In the genomic region with DNA sequence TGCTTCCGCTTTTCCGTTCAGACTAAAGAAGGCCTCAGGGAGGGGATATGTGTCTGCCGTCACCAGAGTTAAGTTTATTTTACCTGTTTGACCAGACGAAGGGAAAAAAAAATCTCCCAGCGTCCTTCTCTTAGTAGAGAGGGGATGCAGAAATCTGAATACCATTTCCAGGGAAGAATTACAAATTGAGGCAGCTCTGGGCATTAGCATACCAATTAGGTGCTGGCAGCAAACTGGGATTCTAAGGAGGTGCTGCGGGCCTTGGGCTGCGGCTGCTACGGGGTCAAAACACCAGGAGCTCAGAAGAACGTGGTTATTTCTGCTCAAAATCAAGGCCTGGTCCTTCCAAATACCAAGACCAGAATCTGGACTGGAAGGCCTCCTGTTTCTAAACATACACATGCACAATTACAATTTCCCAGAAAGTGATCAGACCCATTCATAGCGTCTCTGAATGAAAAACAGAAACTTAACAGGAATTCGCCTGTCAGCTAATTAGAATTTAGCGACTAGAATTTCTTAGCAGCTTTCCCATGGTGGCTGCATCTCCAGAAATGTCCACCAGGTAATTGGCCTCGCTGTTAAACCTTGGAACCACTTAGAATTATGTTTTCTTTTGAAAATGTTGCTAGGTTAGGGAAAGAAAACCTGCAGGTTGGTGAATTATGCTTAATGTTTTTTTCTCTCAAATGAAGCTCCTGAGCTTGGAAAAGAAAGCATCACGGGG, we compare ENCODE assay signal across 21 cellular contexts.
DNase-seq lines count a peak whose midpoint lies in the region; ATAC-seq and TF ChIP-seq lines count a peak whose summit lies in the region.
"Had no signal": no experiment of that assay in that cellular context is flagged by ENCODE, and none has a peak within 500 bp of the region (broad histone marks: within the 10 kb centered on the region; RNA-seq: fewer than 3 reads in every experiment).

No MANE protein-coding gene starts in this region.

- H3K4me3 Mint-ChIP-seq in brain = peak overlapping the region in 3 of 5 experiments; percentile 50 to 66 (median 65)

- peaks cover 0 to 11% (median 6%) of the 10 kb centered on the region in 4 donors for H3K4me1 ChIP-seq in liver (ENCODE audit: control insufficient read depth in 4 of 4, insufficient read depth in 4 of 4, low read length in 3 of 4)
- peaks cover 0 to 13% (median 0%) of the 10 kb centered on the region in 4 donors for H3K4me1 ChIP-seq in right lobe of liver
- H3K4me1 ChIP-seq: foreskin keratinocyte, left lung, uterus had no signal

- H3K27ac Mint-ChIP-seq in brain = peak overlapping the region in 2 of 5 experiments; percentile 74 to 76

- H3K9me3 Mint-ChIP-seq in brain = peaks cover 0 to 3% (median 0%) of the 10 kb centered on the region in 5 experiments

- no peak for TF ChIP-seq RAD21 in liver (IDR thresholded peaks at IDR 0.05)

- DNase-seq in right lobe of liver = no peak
- DNase-seq in iPS-NIHi11 (ENCODE audit: low spot score) = peak; percentile 56
- no peak for DNase-seq in DMS53 treated with DMSO at 0.1 percent for 48 hours (lab: John Stamatoyannopoulos, UW; ENCODE audit: unreplicated experiment)
- DNase-seq in activated CD4-positive, alpha-beta T cell treated with anti-CD3 and anti-CD28 coated beads, Interleukin-2, amount 50 U/mL, for 1 hour = no peak
- DNase-seq in stimulated activated CD4-positive, alpha-beta T cell treated with anti-CD3 and anti-CD28 coated beads, Interleukin-12 subunit alpha, Interleukin-12 subunit beta, amount 100 ng/mL, for 4 hours = no peak
- DNase-seq: COR-L47, dermis blood vessel endothelial cell, erythroblast, foreskin keratinocyte, hippocampal formation, IMR-90, left lung, NCI-H1417, NCI-H510A, uterus had no signal

- H3K27me3 ChIP-seq in liver (ENCODE audit: control insufficient read depth in 4 of 4, insufficient read depth in 4 of 4, low read length in 3 of 4) (peaks cover 0 to 19% (median 10%) of the 10 kb centered on the region in 4 donors), right lobe of liver (peaks cover 7 to 23% of the 10 kb centered on the region in 2 donors)

- no peaks in the 10 kb centered on the region for H3K36me3 Mint-ChIP-seq in brain

- H3K36me3 ChIP-seq in liver (ENCODE audit: control insufficient read depth in 4 of 4, insufficient read depth in 3 of 4, low read depth in 1 of 4, low read length in 3 of 4) = no peaks in the 10 kb centered on the region
- no peaks in the 10 kb centered on the region for H3K36me3 ChIP-seq in right lobe of liver
- H3K36me3 ChIP-seq: cardiac muscle cell, left lung, uterus had no signal

- 75% methylated on average over 14 of the region's 14 CpGs for WGBS in liver
- WGBS in right lobe of liver (ENCODE audit: insufficient coverage, low coverage, low lambda C conversion rate, missing lambda C conversion rate) = 66% methylated on average over 14 of the region's 14 CpGs

- TF ChIP-seq POLR2A in right lobe of liver (IDR thresholded peaks at IDR 0.05) = no peak

- peaks cover 8% of the 10 kb centered on the region for H3K4me1 Mint-ChIP-seq in brain

- peaks cover 9% of the 10 kb centered on the region for H3K27me3 Mint-ChIP-seq in brain

- no peak for ATAC-seq in right lobe of liver
- no peak for ATAC-seq in GM19324 (IDR thresholded peaks at IDR 0.05; ENCODE audit: low FRiP score, unreplicated experiment)
- ATAC-seq: A549; activated CD4-positive, CD25-positive, alpha-beta regulatory T cell treated with anti-CD3 and anti-CD28 coated beads, Interleukin-2, amount 50 U/mL, for 24 hours; foreskin keratinocyte; left lung had no signal

- H3K9me3 ChIP-seq in liver (ENCODE audit: control insufficient read depth in 4 of 4, low read length in 3 of 4) (no peaks in the 10 kb centered on the region), right lobe of liver (no peaks in the 10 kb centered on the region)
- H3K9me3 ChIP-seq: A549, left lung, uterus had no signal

- no peak overlapping the region for H3K4me3 ChIP-seq in liver (ENCODE audit: low read depth in 1 of 3, low read length in 3 of 3)
- H3K4me3 ChIP-seq in right lobe of liver = no peak overlapping the region
- H3K4me3 ChIP-seq: A549, cardiac muscle cell, left lung, uterus had no signal

- H3K9ac ChIP-seq in liver (ENCODE audit: low read depth in 1 of 2, low read length in 2 of 2) = no peak overlapping the region

- TF ChIP-seq CTCF in liver (IDR thresholded peaks at IDR 0.05; ENCODE audit: low read depth, low read length, missing input control) = peak; percentile 0
- TF ChIP-seq CTCF in right lobe of liver (IDR thresholded peaks at IDR 0.05) = no peak
- TF ChIP-seq CTCF in brain (conservative IDR thresholded peaks at IDR 0.05) = peak in 1 of 2 experiments; percentile 38

- intact Hi-C loops in right lobe of liver (cut with DNase I) = no loop called here

- H3K27ac ChIP-seq in liver (ENCODE audit: low read depth in 1 of 2, low read length in 2 of 2) (no peak overlapping the region), right lobe of liver (no peak overlapping the region)
- H3K27ac ChIP-seq: A549, cardiac muscle cell, foreskin keratinocyte, left lung, uterus had no signal

TF ChIP-seq in liver, 16 proteins besides CTCF, POLR2A, EP300 and RAD21:
- TF ChIP-seq, protein P1, sequence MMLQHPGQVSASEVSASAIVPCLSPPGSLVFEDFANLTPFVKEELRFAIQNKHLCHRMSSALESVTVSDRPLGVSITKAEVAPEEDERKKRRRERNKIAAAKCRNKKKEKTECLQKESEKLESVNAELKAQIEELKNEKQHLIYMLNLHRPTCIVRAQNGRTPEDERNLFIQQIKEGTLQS (IDR thresholded peaks at IDR 0.05) = no peak
- no peak for TF ChIP-seq FOXA2 (IDR thresholded peaks at IDR 0.05)
- no peak for TF ChIP-seq RXRA (IDR thresholded peaks at IDR 0.05)
- TF ChIP-seq MAX (IDR thresholded peaks at IDR 0.05) = no peak
- TF ChIP-seq SP1 (IDR thresholded peaks at IDR 0.05) = no peak
- TF ChIP-seq NR2F2 (IDR thresholded peaks at IDR 0.05) = no peak
- no peak for TF ChIP-seq FOXA1 (IDR thresholded peaks at IDR 0.05)
- TF ChIP-seq GABPA (IDR thresholded peaks at IDR 0.05 in 1 of 2, conservative IDR thresholded peaks at IDR 0.05 in 1 of 2) = no peak
- no peak for TF ChIP-seq JUND (IDR thresholded peaks at IDR 0.05)
- TF ChIP-seq, protein P2, sequence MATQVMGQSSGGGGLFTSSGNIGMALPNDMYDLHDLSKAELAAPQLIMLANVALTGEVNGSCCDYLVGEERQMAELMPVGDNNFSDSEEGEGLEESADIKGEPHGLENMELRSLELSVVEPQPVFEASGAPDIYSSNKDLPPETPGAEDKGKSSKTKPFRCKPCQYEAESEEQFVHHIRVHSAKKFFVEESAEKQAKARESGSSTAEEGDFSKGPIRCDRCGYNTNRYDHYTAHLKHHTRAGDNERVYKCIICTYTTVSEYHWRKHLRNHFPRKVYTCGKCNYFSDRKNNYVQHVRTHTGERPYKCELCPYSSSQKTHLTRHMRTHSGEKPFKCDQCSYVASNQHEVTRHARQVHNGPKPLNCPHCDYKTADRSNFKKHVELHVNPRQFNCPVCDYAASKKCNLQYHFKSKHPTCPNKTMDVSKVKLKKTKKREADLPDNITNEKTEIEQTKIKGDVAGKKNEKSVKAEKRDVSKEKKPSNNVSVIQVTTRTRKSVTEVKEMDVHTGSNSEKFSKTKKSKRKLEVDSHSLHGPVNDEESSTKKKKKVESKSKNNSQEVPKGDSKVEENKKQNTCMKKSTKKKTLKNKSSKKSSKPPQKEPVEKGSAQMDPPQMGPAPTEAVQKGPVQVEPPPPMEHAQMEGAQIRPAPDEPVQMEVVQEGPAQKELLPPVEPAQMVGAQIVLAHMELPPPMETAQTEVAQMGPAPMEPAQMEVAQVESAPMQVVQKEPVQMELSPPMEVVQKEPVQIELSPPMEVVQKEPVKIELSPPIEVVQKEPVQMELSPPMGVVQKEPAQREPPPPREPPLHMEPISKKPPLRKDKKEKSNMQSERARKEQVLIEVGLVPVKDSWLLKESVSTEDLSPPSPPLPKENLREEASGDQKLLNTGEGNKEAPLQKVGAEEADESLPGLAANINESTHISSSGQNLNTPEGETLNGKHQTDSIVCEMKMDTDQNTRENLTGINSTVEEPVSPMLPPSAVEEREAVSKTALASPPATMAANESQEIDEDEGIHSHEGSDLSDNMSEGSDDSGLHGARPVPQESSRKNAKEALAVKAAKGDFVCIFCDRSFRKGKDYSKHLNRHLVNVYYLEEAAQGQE (IDR thresholded peaks at IDR 0.05) = no peak
- no peak for TF ChIP-seq YY1 (IDR thresholded peaks at IDR 0.05)
- TF ChIP-seq, protein P3, sequence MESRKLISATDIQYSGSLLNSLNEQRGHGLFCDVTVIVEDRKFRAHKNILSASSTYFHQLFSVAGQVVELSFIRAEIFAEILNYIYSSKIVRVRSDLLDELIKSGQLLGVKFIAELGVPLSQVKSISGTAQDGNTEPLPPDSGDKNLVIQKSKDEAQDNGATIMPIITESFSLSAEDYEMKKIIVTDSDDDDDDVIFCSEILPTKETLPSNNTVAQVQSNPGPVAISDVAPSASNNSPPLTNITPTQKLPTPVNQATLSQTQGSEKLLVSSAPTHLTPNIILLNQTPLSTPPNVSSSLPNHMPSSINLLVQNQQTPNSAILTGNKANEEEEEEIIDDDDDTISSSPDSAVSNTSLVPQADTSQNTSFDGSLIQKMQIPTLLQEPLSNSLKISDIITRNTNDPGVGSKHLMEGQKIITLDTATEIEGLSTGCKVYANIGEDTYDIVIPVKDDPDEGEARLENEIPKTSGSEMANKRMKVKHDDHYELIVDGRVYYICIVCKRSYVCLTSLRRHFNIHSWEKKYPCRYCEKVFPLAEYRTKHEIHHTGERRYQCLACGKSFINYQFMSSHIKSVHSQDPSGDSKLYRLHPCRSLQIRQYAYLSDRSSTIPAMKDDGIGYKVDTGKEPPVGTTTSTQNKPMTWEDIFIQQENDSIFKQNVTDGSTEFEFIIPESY (IDR thresholded peaks at IDR 0.05) = no peak
- no peak for TF ChIP-seq HNF4G (IDR thresholded peaks at IDR 0.05)
- TF ChIP-seq EGR1 (IDR thresholded peaks at IDR 0.05; ENCODE audit: low read depth in 2 of 2) = no peak
- no peak for TF ChIP-seq HNF4A (conservative IDR thresholded peaks at IDR 0.05)
- TF ChIP-seq TAF1 (conservative IDR thresholded peaks at IDR 0.05) = no peak
